Comparison of ENCODE assay signal across 1 cellular context in the genomic region with DNA sequence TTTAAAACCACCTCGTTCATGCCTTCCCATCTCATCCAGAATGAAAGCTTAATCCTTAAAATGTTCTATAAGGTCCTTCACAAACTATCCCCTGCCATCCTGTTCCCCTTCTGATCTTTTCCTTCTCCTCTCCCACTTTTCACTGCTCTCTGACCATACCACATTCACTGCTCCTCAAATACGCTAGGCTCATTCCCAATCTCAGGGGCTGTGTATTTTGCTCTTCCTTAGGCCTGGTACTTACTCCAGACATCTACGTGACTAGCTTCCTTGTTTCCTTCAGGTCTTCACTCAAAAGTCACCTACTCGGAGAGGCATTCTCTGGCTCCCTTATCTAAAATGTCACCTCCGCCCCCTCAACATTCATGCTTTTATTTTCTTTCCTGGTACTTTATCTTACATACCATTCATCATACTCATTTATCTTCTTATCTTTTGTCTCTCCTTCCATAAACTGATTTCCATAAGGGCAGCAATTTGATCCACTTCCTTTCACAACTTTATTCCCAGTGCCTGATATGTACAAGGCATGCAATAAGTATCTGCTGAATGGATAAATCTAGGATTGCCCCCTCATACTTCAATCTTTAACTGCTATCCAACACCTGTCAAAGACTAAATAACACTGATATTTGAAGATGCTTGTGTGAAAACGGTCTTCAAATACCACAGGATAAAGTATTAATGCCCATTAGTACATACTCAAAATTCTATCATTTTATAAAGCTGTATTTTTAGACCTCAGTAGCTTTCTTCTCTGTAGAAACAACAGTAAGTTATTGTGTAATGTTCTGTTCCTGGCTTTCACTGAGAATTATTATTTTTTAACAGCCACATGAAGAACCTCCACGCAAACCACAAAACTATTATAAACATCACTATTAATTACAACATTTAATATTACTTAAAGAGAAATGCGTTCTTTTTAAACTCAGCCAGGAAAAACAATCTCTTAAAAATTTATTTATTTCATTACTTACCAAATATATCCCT.
TF ChIP-seq lines count a peak whose summit lies in the region.

No MANE protein-coding gene starts in this region.

TF ChIP-seq in HEK293, 187 proteins besides CTCF, POLR2A, EP300 and RAD21 (continued from another document):
- TF ChIP-seq ZFP41 (tag by site-specific recombination; IDR thresholded peaks at IDR 0.05; ENCODE audit: borderline replicate concordance), result no peak
- TF ChIP-seq PRDM1 (tag by site-specific recombination; IDR thresholded peaks at IDR 0.05), result peak; percentile 57; the same call in 1 of the 2 replicates
- no peak for TF ChIP-seq ZNF175 (tag by site-specific recombination; IDR thresholded peaks at IDR 0.05)
- no peak for TF ChIP-seq ZNF501 (tag by site-specific recombination; IDR thresholded peaks at IDR 0.05)
- TF ChIP-seq, protein P1, sequence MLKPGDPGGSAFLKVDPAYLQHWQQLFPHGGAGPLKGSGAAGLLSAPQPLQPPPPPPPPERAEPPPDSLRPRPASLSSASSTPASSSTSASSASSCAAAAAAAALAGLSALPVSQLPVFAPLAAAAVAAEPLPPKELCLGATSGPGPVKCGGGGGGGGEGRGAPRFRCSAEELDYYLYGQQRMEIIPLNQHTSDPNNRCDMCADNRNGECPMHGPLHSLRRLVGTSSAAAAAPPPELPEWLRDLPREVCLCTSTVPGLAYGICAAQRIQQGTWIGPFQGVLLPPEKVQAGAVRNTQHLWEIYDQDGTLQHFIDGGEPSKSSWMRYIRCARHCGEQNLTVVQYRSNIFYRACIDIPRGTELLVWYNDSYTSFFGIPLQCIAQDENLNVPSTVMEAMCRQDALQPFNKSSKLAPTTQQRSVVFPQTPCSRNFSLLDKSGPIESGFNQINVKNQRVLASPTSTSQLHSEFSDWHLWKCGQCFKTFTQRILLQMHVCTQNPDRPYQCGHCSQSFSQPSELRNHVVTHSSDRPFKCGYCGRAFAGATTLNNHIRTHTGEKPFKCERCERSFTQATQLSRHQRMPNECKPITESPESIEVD (tag by site-specific recombination; IDR thresholded peaks at IDR 0.05), result peak; percentile 73
- TF ChIP-seq ZFP69B (tag by site-specific recombination; IDR thresholded peaks at IDR 0.05), result 0 out of 2 replicates have a peak, but pooled peaks have one; percentile 34
- TF ChIP-seq, protein P2, sequence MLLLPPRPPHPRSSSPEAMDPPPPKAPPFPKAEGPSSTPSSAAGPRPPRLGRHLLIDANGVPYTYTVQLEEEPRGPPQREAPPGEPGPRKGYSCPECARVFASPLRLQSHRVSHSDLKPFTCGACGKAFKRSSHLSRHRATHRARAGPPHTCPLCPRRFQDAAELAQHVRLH (tag by site-specific recombination; IDR thresholded peaks at IDR 0.05), result peak; percentile 65; the same call in 1 of the 2 replicates
- no peak for TF ChIP-seq BCL11A (tag by site-specific recombination; IDR thresholded peaks at IDR 0.05; ENCODE audit: low read depth)
- TF ChIP-seq, protein P3, sequence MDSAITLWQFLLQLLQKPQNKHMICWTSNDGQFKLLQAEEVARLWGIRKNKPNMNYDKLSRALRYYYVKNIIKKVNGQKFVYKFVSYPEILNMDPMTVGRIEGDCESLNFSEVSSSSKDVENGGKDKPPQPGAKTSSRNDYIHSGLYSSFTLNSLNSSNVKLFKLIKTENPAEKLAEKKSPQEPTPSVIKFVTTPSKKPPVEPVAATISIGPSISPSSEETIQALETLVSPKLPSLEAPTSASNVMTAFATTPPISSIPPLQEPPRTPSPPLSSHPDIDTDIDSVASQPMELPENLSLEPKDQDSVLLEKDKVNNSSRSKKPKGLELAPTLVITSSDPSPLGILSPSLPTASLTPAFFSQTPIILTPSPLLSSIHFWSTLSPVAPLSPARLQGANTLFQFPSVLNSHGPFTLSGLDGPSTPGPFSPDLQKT (IDR thresholded peaks at IDR 0.05; ENCODE audit: borderline replicate concordance, low read depth, low read length), result no peak
- TF ChIP-seq TRIM28 (IDR thresholded peaks at IDR 0.05; ENCODE audit: borderline replicate concordance, low read length), result peak; percentile 65
- 0 out of 2 replicates have a peak, but pooled peaks have one; percentile 44 for TF ChIP-seq OSR2 (tag by site-specific recombination; IDR thresholded peaks at IDR 0.05)
- TF ChIP-seq, protein P4, sequence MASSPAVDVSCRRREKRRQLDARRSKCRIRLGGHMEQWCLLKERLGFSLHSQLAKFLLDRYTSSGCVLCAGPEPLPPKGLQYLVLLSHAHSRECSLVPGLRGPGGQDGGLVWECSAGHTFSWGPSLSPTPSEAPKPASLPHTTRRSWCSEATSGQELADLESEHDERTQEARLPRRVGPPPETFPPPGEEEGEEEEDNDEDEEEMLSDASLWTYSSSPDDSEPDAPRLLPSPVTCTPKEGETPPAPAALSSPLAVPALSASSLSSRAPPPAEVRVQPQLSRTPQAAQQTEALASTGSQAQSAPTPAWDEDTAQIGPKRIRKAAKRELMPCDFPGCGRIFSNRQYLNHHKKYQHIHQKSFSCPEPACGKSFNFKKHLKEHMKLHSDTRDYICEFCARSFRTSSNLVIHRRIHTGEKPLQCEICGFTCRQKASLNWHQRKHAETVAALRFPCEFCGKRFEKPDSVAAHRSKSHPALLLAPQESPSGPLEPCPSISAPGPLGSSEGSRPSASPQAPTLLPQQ (tag by site-specific recombination; IDR thresholded peaks at IDR 0.05), result peak; percentile 65; the same call in 1 of the 2 replicates
- TF ChIP-seq ZXDB (tag by site-specific recombination; IDR thresholded peaks at IDR 0.05), result peak; percentile 93
- no peak for TF ChIP-seq ZNF785 (tag by site-specific recombination; IDR thresholded peaks at IDR 0.05)
- peak; percentile 45; the same call in 1 of the 2 replicates for TF ChIP-seq ZNF629 (tag by site-specific recombination; IDR thresholded peaks at IDR 0.05)
- TF ChIP-seq ZBTB20 (tag by site-specific recombination; IDR thresholded peaks at IDR 0.05), result peak; percentile 73; the same call in 1 of the 2 replicates
- peak; percentile 93 for TF ChIP-seq ZNF843 (tag by site-specific recombination; IDR thresholded peaks at IDR 0.05)
- TF ChIP-seq ZNF600 (tag by site-specific recombination; IDR thresholded peaks at IDR 0.05), result 0 out of 2 replicates have a peak, but pooled peaks have one; percentile 24
- peak; percentile 86 for TF ChIP-seq EGR2 (tag by site-specific recombination; IDR thresholded peaks at IDR 0.05; ENCODE audit: low read depth)
- TF ChIP-seq MYNN (tag by site-specific recombination; IDR thresholded peaks at IDR 0.05; ENCODE audit: borderline replicate concordance), result peak; percentile 84; the same call in 1 of the 2 replicates
- TF ChIP-seq KLF1 (tag by site-specific recombination; IDR thresholded peaks at IDR 0.05), result 0 out of 2 replicates have a peak, but pooled peaks have one; percentile 17
- peak; percentile 88 for TF ChIP-seq ZFHX2 (tag by site-specific recombination; conservative IDR thresholded peaks at IDR 0.05)
- TF ChIP-seq, protein P5, sequence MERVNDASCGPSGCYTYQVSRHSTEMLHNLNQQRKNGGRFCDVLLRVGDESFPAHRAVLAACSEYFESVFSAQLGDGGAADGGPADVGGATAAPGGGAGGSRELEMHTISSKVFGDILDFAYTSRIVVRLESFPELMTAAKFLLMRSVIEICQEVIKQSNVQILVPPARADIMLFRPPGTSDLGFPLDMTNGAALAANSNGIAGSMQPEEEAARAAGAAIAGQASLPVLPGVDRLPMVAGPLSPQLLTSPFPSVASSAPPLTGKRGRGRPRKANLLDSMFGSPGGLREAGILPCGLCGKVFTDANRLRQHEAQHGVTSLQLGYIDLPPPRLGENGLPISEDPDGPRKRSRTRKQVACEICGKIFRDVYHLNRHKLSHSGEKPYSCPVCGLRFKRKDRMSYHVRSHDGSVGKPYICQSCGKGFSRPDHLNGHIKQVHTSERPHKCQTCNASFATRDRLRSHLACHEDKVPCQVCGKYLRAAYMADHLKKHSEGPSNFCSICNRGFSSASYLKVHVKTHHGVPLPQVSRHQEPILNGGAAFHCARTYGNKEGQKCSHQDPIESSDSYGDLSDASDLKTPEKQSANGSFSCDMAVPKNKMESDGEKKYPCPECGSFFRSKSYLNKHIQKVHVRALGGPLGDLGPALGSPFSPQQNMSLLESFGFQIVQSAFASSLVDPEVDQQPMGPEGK (tag by site-specific recombination; IDR thresholded peaks at IDR 0.05), result peak; percentile 31; the same call in 1 of the 2 replicates
- peak; percentile 64 for TF ChIP-seq SP7 (tag by site-specific recombination; IDR thresholded peaks at IDR 0.05)
